Comparison of ENCODE assay signal across 1 cellular context in the genomic region with DNA sequence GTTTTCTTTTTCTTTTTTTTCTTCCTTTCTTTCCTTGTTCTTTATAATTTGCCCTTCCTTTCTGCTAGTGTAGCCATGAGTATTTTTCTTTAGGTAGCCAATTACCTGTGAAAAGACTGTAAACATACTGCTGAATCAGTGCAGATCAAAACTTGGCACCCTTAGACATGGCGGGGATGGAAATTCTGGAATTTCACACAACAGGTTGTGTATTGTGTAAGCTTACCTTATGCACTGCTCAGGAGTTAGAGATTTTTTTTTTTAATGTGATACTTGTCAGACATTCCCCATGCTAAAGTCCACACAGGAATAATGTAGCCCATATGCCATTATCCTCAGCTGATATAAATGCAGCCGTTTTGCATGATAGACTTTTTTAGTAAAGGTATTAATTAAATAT.
TF ChIP-seq lines count a peak whose summit lies in the region.

No MANE protein-coding gene starts in this region.

TF ChIP-seq in H1, 55 proteins besides CTCF, POLR2A, EP300 and RAD21:
- TF ChIP-seq CREB1 (IDR thresholded peaks at IDR 0.05) (no peak), TAF1 (IDR thresholded peaks at IDR 0.05; ENCODE audit: low read depth, low read length) (no peak), SAP30 (IDR thresholded peaks at IDR 0.05; ENCODE audit: insufficient read depth, insufficient replicate concordance, low read length) (no peak), ATF3 (IDR thresholded peaks at IDR 0.05; ENCODE audit: insufficient read depth, low read depth, low read length) (no peak), MAFK (IDR thresholded peaks at IDR 0.05; ENCODE audit: low read depth, low read length) (no peak), ZNF274 (IDR thresholded peaks at IDR 0.05; ENCODE audit: borderline replicate concordance, extremely low read depth, low read length) (no peak), NANOG (IDR thresholded peaks at IDR 0.05; ENCODE audit: insufficient read depth, low read depth, low read length, poor library complexity, severe bottlenecking) (no peak), POLR2AphosphoS5 (IDR thresholded peaks at IDR 0.05; ENCODE audit: low read depth, low read length) (no peak), SIRT6 (IDR thresholded peaks at IDR 0.05; ENCODE audit: low read length) (no peak), E2F6 (IDR thresholded peaks at IDR 0.05) (no peak), JUND (IDR thresholded peaks at IDR 0.05; ENCODE audit: low read length) (no peak), TEAD4 (IDR thresholded peaks at IDR 0.05; ENCODE audit: low read depth, low read length) (no peak), CHD7 (IDR thresholded peaks at IDR 0.05; ENCODE audit: insufficient replicate concordance, low read length) (no peak), NRF1 (IDR thresholded peaks at IDR 0.05; ENCODE audit: low read depth, low read length) (no peak), CTBP2 (IDR thresholded peaks at IDR 0.05; ENCODE audit: borderline replicate concordance, insufficient read depth, insufficient read length, low read length) (no peak), BRCA1 (IDR thresholded peaks at IDR 0.05; ENCODE audit: low read depth, low read length) (no peak), SP1 (IDR thresholded peaks at IDR 0.05; ENCODE audit: low read depth, low read length) (no peak)
